In the genomic region with DNA sequence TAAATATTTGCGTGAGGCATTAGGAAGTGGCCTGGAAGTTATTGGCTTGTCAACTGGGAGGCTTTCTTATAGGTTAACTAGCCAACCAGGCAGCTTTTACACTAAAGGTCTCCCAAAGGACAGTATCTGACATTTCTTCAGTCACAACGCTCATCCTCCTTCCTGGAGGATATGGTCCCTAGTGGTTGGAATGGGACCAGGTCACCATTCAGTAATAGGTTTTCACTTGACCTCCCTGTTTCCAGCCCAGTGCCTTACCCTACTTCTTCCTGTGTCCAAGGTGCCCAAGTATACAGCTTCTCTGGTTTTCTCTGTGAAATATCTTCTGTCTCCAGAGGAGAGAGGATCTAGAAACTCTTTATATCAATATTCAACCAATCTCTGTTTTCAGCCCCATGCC, we compare ENCODE assay signal across 1 cellular context.
TF ChIP-seq lines count a peak whose summit lies in the region.

No MANE protein-coding gene starts in this region.

TF ChIP-seq in H1, 55 proteins besides CTCF, POLR2A, EP300 and RAD21 (continued from another document):
- TF ChIP-seq, protein P1, sequence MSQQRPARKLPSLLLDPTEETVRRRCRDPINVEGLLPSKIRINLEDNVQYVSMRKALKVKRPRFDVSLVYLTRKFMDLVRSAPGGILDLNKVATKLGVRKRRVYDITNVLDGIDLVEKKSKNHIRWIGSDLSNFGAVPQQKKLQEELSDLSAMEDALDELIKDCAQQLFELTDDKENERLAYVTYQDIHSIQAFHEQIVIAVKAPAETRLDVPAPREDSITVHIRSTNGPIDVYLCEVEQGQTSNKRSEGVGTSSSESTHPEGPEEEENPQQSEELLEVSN (IDR thresholded peaks at IDR 0.05), result no peak
TF ChIP-seq in H1: peak in this region for 1.
